ENCODE assay signal across 8 cellular contexts in the genomic region with DNA sequence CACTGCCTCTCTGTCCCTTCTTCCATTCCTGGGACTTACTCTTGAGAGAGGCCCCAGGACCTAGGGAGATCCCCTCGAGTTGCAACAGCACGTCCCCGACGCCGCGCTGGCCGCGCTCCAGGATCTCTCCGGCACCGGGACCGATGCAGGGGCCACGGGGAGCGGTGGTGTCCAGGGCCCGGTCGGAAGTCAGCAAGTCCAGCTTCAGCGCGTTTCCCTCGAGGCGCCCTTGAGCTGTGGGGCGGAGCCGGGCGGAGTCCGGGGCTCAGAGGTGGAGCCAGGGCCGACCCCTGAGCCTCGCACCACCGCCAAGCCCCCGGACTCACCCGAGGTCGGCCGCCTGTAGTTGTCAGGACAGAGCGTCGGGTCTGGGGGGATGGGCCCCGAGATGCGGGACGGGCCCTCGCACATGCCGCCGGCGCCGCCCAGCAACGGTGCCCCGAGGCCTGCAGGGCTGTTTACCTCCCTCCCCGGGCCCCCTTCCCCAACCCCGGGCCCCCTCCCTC. TPM values are rescaled to one million over a fixed set of nuclear protein-coding genes. Genes with fewer than 3 reads are reported as not detected.
DNase-seq lines count a peak whose midpoint lies in the region; ATAC-seq and TF ChIP-seq lines count a peak whose summit lies in the region.

No MANE protein-coding gene starts in this region.

- WGBS in ovary, 3 donors: 1% methylated on average over 30 to 44 of the region's 44 CpGs

- no peak for TF ChIP-seq EP300 in ovary (IDR thresholded peaks at IDR 0.05)

- no peaks in the 10 kb centered on the region for H3K27me3 Mint-ChIP-seq in T-cell

- H3K4me3 ChIP-seq in fibroblast of mammary gland (ENCODE audit: control insufficient read depth, low read depth, low read length) (peak overlapping the region; percentile 57), ovary (peak overlapping the region; percentile 66)

- CTCF ChIA-PET in T-cell (lab: Charles Lee): interaction anchor here (0.6 to 2.8 kb wide), 3 partner anchors 119 to 175 kb away, joined by 4 to 15 read pairs (median 14); no protein-coding TSS in a partner anchor

- no peak for TF ChIP-seq CTCF in fibroblast of mammary gland (conservative IDR thresholded peaks at IDR 0.05; ENCODE audit: control insufficient read depth, insufficient read depth, low read depth, low read length)
- no peak for TF ChIP-seq CTCF in ovary (IDR thresholded peaks at IDR 0.05)

- H3K4me1 ChIP-seq in ovary (ENCODE audit: insufficient read depth): peaks cover 8% of the 10 kb centered on the region

- H3K36me3 ChIP-seq in ovary: no peaks in the 10 kb centered on the region

- peak overlapping the region; percentile 43 to 68 for H3K27ac ChIP-seq in ovary

- intact Hi-C loops in ovary (cut with DNase I): loop anchor here in 3 of 4 donors (5.0 to 10.0 kb wide), 4 partner anchors 104 to 269 kb away; a partner anchor contains a TSS

- no peaks in the 10 kb centered on the region for H3K36me3 Mint-ChIP-seq in T-cell

- H3K27ac Mint-ChIP-seq in T-cell: no peak overlapping the region

- no peaks in the 10 kb centered on the region for H3K9me3 ChIP-seq in ovary

- H3K27me3 ChIP-seq in ovary: no peaks in the 10 kb centered on the region

- H3K4me1 Mint-ChIP-seq in T-cell: peaks cover 15 to 42% (median 24%) of the 10 kb centered on the region in 3 donors

- no peaks in the 10 kb centered on the region for H3K9me3 Mint-ChIP-seq in T-cell

- no peak for TF ChIP-seq POLR2A in ovary (IDR thresholded peaks at IDR 0.05)

- DNase-seq in AG20443 (ENCODE audit: low spot score) (peak; percentile 62), T-cell (no peak), fibroblast of mammary gland (ENCODE audit: low read depth) (peak; percentile 20), ovary (peak; percentile 44 to 75 (median 69)), A172 (ENCODE audit: low spot score) (no peak), ureter (ENCODE audit: low spot score) (no peak)

- POLR2A ChIA-PET in T-cell (lab: Charles Lee): interaction anchor here (0.5 to 0.9 kb wide), 2 partner anchors 183 to 229 kb away, joined by 3 read pairs; no protein-coding TSS in a partner anchor

- ATAC-seq in GM21390 (IDR thresholded peaks at IDR 0.05; ENCODE audit: unreplicated experiment) (peak; percentile 9), T-cell (replicated peaks in 1 of 4) (peak in 1 of 4 experiments; percentile 7), HG03521 (IDR thresholded peaks at IDR 0.05; ENCODE audit: unreplicated experiment) (no peak)

- H3K4me3 Mint-ChIP-seq in T-cell: peak overlapping the region; percentile 64 to 87 (median 74)

RNA-seq across cellular contexts. Expression of a gene that starts 0.5 kb away (rescaled TPM):
- total RNA-seq in T-cell: 10 to 100 TPM in 3 of 5 donors, 1 to 10 TPM in 2; 4.2 to 12.1 (median 10.1) TPM
- total RNA-seq in ovary: 10 to 100 TPM; 17.3 to 45.6 (median 21.7) TPM
- polyA plus RNA-seq in ovary: 10 to 100 TPM in 1 of 2 donors, 1 to 10 TPM in 1; 8.0 to 29.8 TPM
- 1.7 TPM in 1 of 2 replicates, not detected in the other for total RNA-seq in A172 (2014; rRNA removed; shearing (Covaris generic))
- 18.0 TPM for total RNA-seq in ureter

RNA-seq across cellular contexts. Expression of a gene that starts 0.5 kb away (rescaled TPM):
- 1 to 10 TPM; 1.9 to 6.7 (median 5.4) TPM for total RNA-seq in T-cell
- 1 to 10 TPM; 2.2 to 8.2 (median 4.6) TPM for total RNA-seq in ovary
- 1 to 10 TPM in 1 of 2 donors, under 1 TPM in 1; 0.13 to 6.8 TPM for polyA plus RNA-seq in ovary
- total RNA-seq in A172 (2014; rRNA removed; shearing (Covaris generic)): not detected in 2 replicates
- 2.7 TPM for total RNA-seq in ureter

RNA-seq across cellular contexts. Expression of a gene that starts 5.3 kb away (rescaled TPM):
- total RNA-seq in T-cell (10 to 100 TPM in 1 of 5 donors, 1 to 10 TPM in 4; 2.9 to 10.6 (median 7.6) TPM), ovary (10 to 100 TPM in 1 of 7 donors, 1 to 10 TPM in 6; 2.7 to 12.9 (median 5.1) TPM), ureter (1.6 TPM)
- 1 to 10 TPM in 1 of 2 donors, under 1 TPM in 1; 0.53 to 3.0 TPM for polyA plus RNA-seq in ovary
- total RNA-seq in A172 (2014; rRNA removed; shearing (Covaris generic)): 5.7 and 12.9 TPM in 2 replicates

RNA-seq across cellular contexts. Expression of a gene that starts 6.0 kb away (rescaled TPM):
- 10 to 100 TPM; 24.5 to 62.6 (median 53.6) TPM for total RNA-seq in T-cell
- total RNA-seq in ovary: 10 to 100 TPM; 22.5 to 40.8 (median 29.4) TPM
- 10 to 100 TPM in 1 of 2 donors, 1 to 10 TPM in 1; 5.3 to 35.8 TPM for polyA plus RNA-seq in ovary
- total RNA-seq in A172 (2014; rRNA removed; shearing (Covaris generic)): 43.0 and 73.8 TPM in 2 replicates
- total RNA-seq in ureter: 14.3 TPM

RNA-seq across cellular contexts. Expression of a gene that starts 21.1 kb away (rescaled TPM):
- 100 to 1,000 TPM; 150 to 271 (median 243) TPM for total RNA-seq in T-cell
- total RNA-seq in ovary: 1 to 10 TPM in 2 of 7 donors, under 1 TPM in 4, not detected in 1; 0.23 to 1.5 (median 0.61) TPM
- under 1 TPM; 0.10 to 0.51 TPM for polyA plus RNA-seq in ovary
- total RNA-seq in A172 (2014; rRNA removed; shearing (Covaris generic)): 5.1 and 11.7 TPM in 2 replicates
- total RNA-seq in ureter: 5.7 TPM

Comparison
In these comparisons a context has a peak if more than half of its experiments do, and no peak if none do; other contexts are left out.
1. DNase-seq: peak in AG20443 (single experiment), fibroblast of mammary gland (single experiment) and ovary (5 of 5); none in T-cell (0 of 34), A172 (single experiment) and ureter (single experiment).